10 cellular contexts compared by ENCODE assay signal in the genomic region with DNA sequence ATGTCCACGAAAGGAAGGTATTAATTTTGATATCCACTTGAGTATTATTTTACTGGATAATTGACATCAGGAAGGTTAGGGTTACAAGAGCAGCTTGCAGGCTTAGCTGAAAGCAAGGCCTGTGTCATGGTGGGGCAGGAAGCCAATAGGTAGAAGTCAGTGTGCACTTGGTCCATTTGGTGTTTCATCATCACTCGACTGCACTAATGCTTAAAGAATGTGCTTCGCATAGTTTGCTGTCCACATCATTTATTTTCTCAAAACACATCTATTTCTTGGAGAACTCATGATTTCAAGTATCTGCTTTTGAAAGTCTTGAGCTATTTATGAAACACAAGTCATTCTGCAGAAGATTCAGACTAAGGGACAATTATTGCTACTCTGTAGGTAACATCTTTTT. TPM values are rescaled to one million over a fixed set of nuclear protein-coding genes. Genes with fewer than 3 reads are reported as not detected.
DNase-seq lines count a peak whose midpoint lies in the region; ATAC-seq and TF ChIP-seq lines count a peak whose summit lies in the region.
"Had no signal": no experiment of that assay in that cellular context is flagged by ENCODE, and none has a peak within 500 bp of the region (broad histone marks: within the 10 kb centered on the region; RNA-seq: fewer than 3 reads in every experiment).

No MANE protein-coding gene starts in this region.

- POLR2A ChIA-PET in AG04450 (lab: Yijun Ruan, JAX) = interaction anchor here (0.6 to 0.7 kb wide), 2 partner anchors 10 to 529 kb away, joined by 4 read pairs; no protein-coding TSS in a partner anchor

- DNase-seq in AG04450 (ENCODE audit: low read depth, low spot score) (peak; percentile 95), NCI-H226 (peak; percentile 93), epidermal melanocyte (ENCODE audit: insufficient read length, low spot score) (peak; percentile 85), mesothelial cell of epicardium (ENCODE audit: low spot score in 2 of 2, unreplicated experiment in 2 of 2) (no peak), globus pallidus (ENCODE audit: low spot score) (no peak), germinal center (ENCODE audit: low spot score) (no peak), hypothalamus (lab: John Stamatoyannopoulos, UW) (no peak)
- DNase-seq: SHP77 treated with DMSO at 0.1 percent for 48 hours had no signal

- no peaks in the 10 kb centered on the region for H3K27me3 Mint-ChIP-seq in mesothelial cell of epicardium (ENCODE audit: low read depth)

- peaks cover 41% of the 10 kb centered on the region for H3K9me3 Mint-ChIP-seq in mesothelial cell of epicardium

- no peak for TF ChIP-seq CTCF in AG04450 (IDR thresholded peaks at IDR 0.05; ENCODE audit: low read depth, low read length)
- no peak for TF ChIP-seq CTCF in mesothelial cell of epicardium (IDR thresholded peaks at IDR 0.05; ENCODE audit: unreplicated experiment)

- H3K27me3 ChIP-seq in AG04450 (ENCODE audit: control insufficient read depth, insufficient read depth, low read length) = no peaks in the 10 kb centered on the region

- CTCF ChIA-PET in AG04450 (lab: Charles Lee) = no interaction called here

- no peak overlapping the region for H3K27ac ChIP-seq in AG04450 (ENCODE audit: low read depth, low read length)

- H3K9me3 ChIP-seq in AG04450 (ENCODE audit: control insufficient read depth, insufficient read depth, low read length) = peaks cover 10% of the 10 kb centered on the region

- ATAC-seq in HG02938 (IDR thresholded peaks at IDR 0.05; ENCODE audit: unreplicated experiment) = no peak
- ATAC-seq: activated T-helper 17 cell treated with anti-CD3 and anti-CD28 coated beads, Interleukin-2, amount 50 U/mL, for 72 hours had no signal

- peaks cover 10% of the 10 kb centered on the region for H3K4me1 Mint-ChIP-seq in mesothelial cell of epicardium
- H3K4me1 Mint-ChIP-seq: activated T-helper 17 cell treated with anti-CD3 and anti-CD28 coated beads, Interleukin-2, amount 50 U/mL, for 72 hours had no signal

- no peak overlapping the region for H3K4me3 ChIP-seq in AG04450 (ENCODE audit: low read depth, low read length)

- peaks cover 22% of the 10 kb centered on the region for H3K36me3 Mint-ChIP-seq in mesothelial cell of epicardium

- no peak overlapping the region for H3K4me3 Mint-ChIP-seq in mesothelial cell of epicardium
- H3K4me3 Mint-ChIP-seq: activated T-helper 17 cell treated with anti-CD3 and anti-CD28 coated beads, Interleukin-2, amount 50 U/mL, for 72 hours had no signal

- peak overlapping the region; percentile 10 for H3K27ac Mint-ChIP-seq in mesothelial cell of epicardium
- H3K27ac Mint-ChIP-seq: activated T-helper 17 cell treated with anti-CD3 and anti-CD28 coated beads, Interleukin-2, amount 50 U/mL, for 72 hours had no signal

RNA-seq across cellular contexts. Expression of a gene that starts 59.6 kb away (rescaled TPM):
- polyA plus RNA-seq in AG04450 (2011; rRNA removed) = 0.10 and 0.11 TPM in 2 replicates
- 0.09 and 0.13 TPM in 2 replicates for polyA minus RNA-seq in AG04450 (2011; rRNA and poly(A)+ RNA removed)
- 0.11 to 0.22 TPM (median 0.20 TPM) in 3 replicates for total RNA-seq in mesothelial cell of epicardium
- total RNA-seq: activated T-helper 17 cell treated with anti-CD3 and anti-CD28 coated beads, Interleukin-2, amount 50 U/mL, for 72 hours had no signal

Comparison
In these comparisons a context has a peak if more than half of its experiments do, and no peak if none do; other contexts are left out.
1. DNase-seq: peak in AG04450 (single experiment), NCI-H226 (single experiment) and epidermal melanocyte (single experiment); none in mesothelial cell of epicardium (0 of 2), globus pallidus (single experiment), germinal center (single experiment) and hypothalamus (0 of 51).